In the genomic region with DNA sequence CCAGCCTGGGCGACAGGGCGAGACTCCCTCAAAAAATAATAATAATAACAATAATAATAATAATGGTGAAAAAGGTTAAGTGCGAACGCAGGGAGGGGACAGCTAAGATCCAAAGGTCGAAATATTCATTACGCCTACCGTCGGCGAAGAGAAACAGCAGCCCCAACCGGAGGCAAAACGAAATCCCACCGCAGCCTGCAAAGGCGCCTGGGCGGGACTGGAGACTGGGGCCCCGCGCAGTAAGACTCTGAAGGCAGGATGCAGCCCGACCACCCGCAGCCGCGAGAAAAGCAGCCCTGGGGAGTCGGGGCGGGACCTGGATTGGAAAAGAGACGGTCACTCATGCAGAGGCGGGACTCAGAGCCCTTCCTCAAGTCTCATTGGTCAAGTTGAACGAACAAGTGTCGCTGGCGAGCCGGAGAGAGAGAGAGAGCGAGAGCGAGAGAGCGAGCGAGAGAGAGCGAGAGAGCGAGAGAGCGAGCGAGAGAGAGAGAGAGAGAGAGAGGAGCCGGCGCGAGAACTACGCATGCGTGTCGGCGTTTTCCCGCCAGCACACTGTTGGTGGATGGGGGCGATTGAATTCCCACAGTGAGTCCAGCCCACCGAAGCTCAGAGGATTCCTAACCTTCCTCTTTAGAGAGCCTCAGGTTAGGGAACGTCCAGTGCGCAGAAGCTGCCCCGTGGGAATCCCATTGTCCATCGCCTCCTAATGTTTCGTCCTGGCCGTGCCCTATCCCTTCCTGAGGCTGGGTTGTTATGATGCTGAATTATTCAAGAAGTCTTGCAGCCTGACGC, we compare ENCODE assay signal across 8 cellular contexts. TPM values are rescaled to one million over a fixed set of nuclear protein-coding genes. Genes with fewer than 3 reads are reported as not detected.
DNase-seq lines count a peak whose midpoint lies in the region; ATAC-seq and TF ChIP-seq lines count a peak whose summit lies in the region.

No MANE protein-coding gene starts in this region.

- H3K4me3 ChIP-seq in NB4 (ENCODE audit: low read depth, low read length) (peak overlapping the region; percentile 78), testis (peak overlapping the region; percentile 64 to 72)

- intact Hi-C loops in testis (cut with DNase I; ENCODE audit: low total_unique reads), result no loop called here

- TF ChIP-seq CTCF in GM10266 (IDR thresholded peaks at IDR 0.05; ENCODE audit: control insufficient read depth, insufficient read depth, low read depth, missing control alignments) (peak; percentile 39), NB4 (IDR thresholded peaks at IDR 0.05; ENCODE audit: low read depth, low read length) (peak; percentile 20), omental fat pad (IDR thresholded peaks at IDR 0.05) (peak in 2 of 3 donors; percentile 99 to 100), testis (IDR thresholded peaks at IDR 0.05) (peak; percentile 74 to 94 (median 93))

- H3K27ac ChIP-seq in testis, result peak overlapping the region; percentile 81 to 94

- H3K36me3 ChIP-seq in testis (ENCODE audit: low read depth, missing control alignments), result no peaks in the 10 kb centered on the region

- H3K27me3 ChIP-seq in testis, result no peaks in the 10 kb centered on the region

- peaks cover 8% of the 10 kb centered on the region for H3K4me1 ChIP-seq in testis

- peak; percentile 86 for ATAC-seq in HG02571 (IDR thresholded peaks at IDR 0.05; ENCODE audit: unreplicated experiment)
- ATAC-seq in omental fat pad (ENCODE audit: low FRiP score), result peak; percentile 90

- 1% methylated on average over 53 of the region's 53 CpGs for WGBS in testis, 2 donors

- H3K9me3 ChIP-seq in testis, result no peaks in the 10 kb centered on the region

- DNase-seq in GM10266 (ENCODE audit: extremely low spot score), result peak; percentile 94
- peak; percentile 99 for DNase-seq in NB4 (ENCODE audit: low read depth)
- peak; percentile 100 for DNase-seq in SK-N-DZ (ENCODE audit: low spot score)
- peak; percentile 86 for DNase-seq in activated naive CD4-positive, alpha-beta T cell treated with anti-CD3 and anti-CD28 coated beads, Interleukin-2, amount 50 U/mL, for 16 hours
- DNase-seq in glomerular endothelial cell (ENCODE audit: extremely low read depth, low read depth, low spot score), result peak; percentile 92
- peak; percentile 95 for DNase-seq in omental fat pad (ENCODE audit: low spot score)
- peak; percentile 98 for DNase-seq in testis

- TF ChIP-seq POLR2A in NB4 (IDR thresholded peaks at IDR 0.05; ENCODE audit: extremely low read depth, insufficient read length), result peak; percentile 75
- TF ChIP-seq POLR2A in testis (IDR thresholded peaks at IDR 0.05), result peak; percentile 16

RNA-seq across cellular contexts. Expression of gene ENTREP3, which starts 10.7 kb away (rescaled TPM):
- 20.3 and 23.6 TPM in 2 replicates for polyA plus RNA-seq in SK-N-DZ (2014; cell fraction: cytosol; rRNA removed)
- 72.0 and 119 TPM in 2 replicates for polyA plus RNA-seq in SK-N-DZ (2014; cell fraction: nucleus; rRNA removed)
- total RNA-seq in glomerular endothelial cell (26.5 and 46.3 TPM in 2 replicates), omental fat pad (10 to 100 TPM in 3 of 4 donors, 1 to 10 TPM in 1; 8.7 to 13.4 (median 11.9) TPM), testis (10 to 100 TPM; 14.3 to 15.8 TPM)
- 27.9 TPM for polyA plus RNA-seq in testis (ENCODE audit: insufficient read depth, low read depth, low replicate concordance)

RNA-seq across cellular contexts. Expression of gene SCAMP3, which starts 17.6 kb away (rescaled TPM):
- polyA plus RNA-seq in SK-N-DZ (2014; cell fraction: cytosol; rRNA removed), result 52.0 and 61.2 TPM in 2 replicates
- 41.1 and 81.4 TPM in 2 replicates for polyA plus RNA-seq in SK-N-DZ (2014; cell fraction: nucleus; rRNA removed)
- 79.2 and 128 TPM in 2 replicates for total RNA-seq in glomerular endothelial cell
- total RNA-seq in omental fat pad, result 10 to 100 TPM; 48.2 to 72.9 (median 63.1) TPM
- 10 to 100 TPM; 70.9 to 80.6 TPM for total RNA-seq in testis
- polyA plus RNA-seq in testis (ENCODE audit: insufficient read depth, low read depth, low replicate concordance), result 63.0 TPM

RNA-seq across cellular contexts. Expression of gene CLK2, which starts 28.7 kb away (rescaled TPM):
- 33.7 and 34.1 TPM in 2 replicates for polyA plus RNA-seq in SK-N-DZ (2014; cell fraction: cytosol; rRNA removed)
- 287 and 348 TPM in 2 replicates for polyA plus RNA-seq in SK-N-DZ (2014; cell fraction: nucleus; rRNA removed)
- 30.2 and 36.1 TPM in 2 replicates for total RNA-seq in glomerular endothelial cell
- total RNA-seq in omental fat pad, result 10 to 100 TPM; 16.9 to 41.3 (median 32.7) TPM
- total RNA-seq in testis, result 10 to 100 TPM; 52.8 to 54.1 TPM
- polyA plus RNA-seq in testis (ENCODE audit: insufficient read depth, low read depth, low replicate concordance), result 37.0 TPM

RNA-seq across cellular contexts. Expression of gene HCN3, which starts 32.7 kb away (rescaled TPM):
- 14.5 and 24.3 TPM in 2 replicates for polyA plus RNA-seq in SK-N-DZ (2014; cell fraction: cytosol; rRNA removed)
- 80.0 and 137 TPM in 2 replicates for polyA plus RNA-seq in SK-N-DZ (2014; cell fraction: nucleus; rRNA removed)
- total RNA-seq in glomerular endothelial cell (0.19 and 1.3 TPM in 2 replicates), omental fat pad (1 to 10 TPM in 2 of 4 donors, under 1 TPM in 2; 0.36 to 2.3 (median 1.2) TPM), testis (1 to 10 TPM; 3.5 to 3.8 TPM)
- 2.2 TPM for polyA plus RNA-seq in testis (ENCODE audit: insufficient read depth, low read depth, low replicate concordance)

RNA-seq across cellular contexts. Expression of gene MTX1, which starts 36.1 kb away (rescaled TPM):
- 83.7 and 106 TPM in 2 replicates for polyA plus RNA-seq in SK-N-DZ (2014; cell fraction: cytosol; rRNA removed)
- polyA plus RNA-seq in SK-N-DZ (2014; cell fraction: nucleus; rRNA removed), result 77.1 and 99.5 TPM in 2 replicates
- total RNA-seq in glomerular endothelial cell, result 44.3 and 45.6 TPM in 2 replicates
- 10 to 100 TPM; 38.3 to 52.0 (median 40.8) TPM for total RNA-seq in omental fat pad
- 100 to 1,000 TPM in 1 of 2 donors, 10 to 100 TPM in 1; 77.1 to 118 TPM for total RNA-seq in testis
- 161 TPM for polyA plus RNA-seq in testis (ENCODE audit: insufficient read depth, low read depth, low replicate concordance)

Comparison
In these comparisons a context has a peak if more than half of its experiments do, and no peak if none do; other contexts are left out.
1. Peak in every context shown above with its lines: DNase-seq, ATAC-seq, H3K4me3 ChIP-seq and H3K27ac ChIP-seq.
2. CTCF ChIP-seq: peak in every context shown above with its lines; median percentile 100 in omental fat pad; 93 in testis; 39 in GM10266; 20 in NB4.